ENCODE assay signal across 23 cellular contexts in genomic region chr2:54008439-54008838, GRCh38.
"Had no signal": no experiment of that assay in that cellular context is flagged by ENCODE, and none has a peak within 500 bp of the region (broad histone marks: within the 10 kb centered on the region; RNA-seq: fewer than 3 reads in every experiment).

No MANE protein-coding gene starts in this region.

- H3K27ac ChIP-seq: coronary artery, esophagus muscularis mucosa, foreskin keratinocyte, gastrocnemius medialis, heart right ventricle, left lung, lower lobe of right lung had no signal

- H3K4me3 ChIP-seq: coronary artery, dorsolateral prefrontal cortex, esophagus muscularis mucosa, gastrocnemius medialis, heart right ventricle, left lung, lower lobe of right lung had no signal

- DNase-seq: dermis blood vessel endothelial cell; dorsolateral prefrontal cortex; effector CD4-positive, alpha-beta T cell; effector memory CD4-positive, alpha-beta T cell; foreskin keratinocyte; gastrocnemius medialis; glutamatergic neuron; head of caudate nucleus; heart right ventricle; hippocampal formation; left colon; left lung; left ventricle myocardium superior; lower lobe of right lung; mammary epithelial cell; mesendoderm; midbrain had no signal

- H3K4me1 ChIP-seq: foreskin keratinocyte, left lung, lower lobe of right lung had no signal

- H3K36me3 ChIP-seq: esophagus muscularis mucosa, gastrocnemius medialis, heart right ventricle, left lung, lower lobe of right lung had no signal

- H3K27me3 ChIP-seq: dorsolateral prefrontal cortex, esophagus muscularis mucosa, foreskin keratinocyte, gastrocnemius medialis, heart right ventricle, left lung had no signal

- FAIRE-seq: colon, endothelial cell of umbilical vein, islet of Langerhans, keratinocyte had no signal

- ATAC-seq: foreskin keratinocyte, gastrocnemius medialis, heart right ventricle, left colon, left lung, left ventricle myocardium superior, lower lobe of right lung had no signal

- H3K9me3 ChIP-seq: esophagus muscularis mucosa, gastrocnemius medialis, heart right ventricle, left lung, lower lobe of right lung had no signal
